In the genomic region with DNA sequence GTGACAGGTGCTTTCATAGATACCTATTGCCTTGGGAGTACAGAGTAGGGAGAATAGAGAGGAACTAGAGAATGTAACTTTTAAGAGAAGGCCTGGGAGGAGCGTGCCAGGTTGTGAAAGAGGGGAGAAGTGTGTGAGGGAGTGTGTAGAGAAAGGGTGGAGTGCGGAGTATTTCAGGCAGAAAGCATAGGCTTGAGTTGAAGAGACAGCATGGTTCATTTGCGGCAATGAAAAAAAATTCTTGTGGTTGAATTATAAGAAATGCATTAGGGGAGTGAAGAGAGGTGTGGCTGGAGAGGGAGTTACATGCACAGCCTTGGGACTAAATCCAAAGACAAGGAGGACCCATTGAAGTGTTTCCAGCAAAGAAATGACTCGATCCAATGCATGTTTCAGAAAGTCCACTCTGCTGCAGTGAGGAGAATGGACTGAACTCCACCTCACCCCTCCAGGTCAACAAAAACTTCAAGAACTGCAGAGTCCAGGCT, we compare ENCODE assay signal across 23 cellular contexts.
DNase-seq lines count a peak whose midpoint lies in the region; FAIRE-seq and TF ChIP-seq lines count a peak whose summit lies in the region.
"Had no signal": no experiment of that assay in that cellular context is flagged by ENCODE, and none has a peak within 500 bp of the region (broad histone marks: within the 10 kb centered on the region; RNA-seq: fewer than 3 reads in every experiment).

No MANE protein-coding gene starts in this region.

- DNase-seq in AG09319 (ENCODE audit: extremely low read depth, low read depth) = peak; percentile 76
- peak; percentile 20 for DNase-seq in EH (ENCODE audit: low read depth)
- DNase-seq in amniotic epithelial cell (ENCODE audit: low read depth) = peak; percentile 75
- no peak for DNase-seq in immature natural killer cell
- DNase-seq in SIG-M5 treated with dmso at 0.1 percent for 504 hours (lab: John Stamatoyannopoulos, UW; ENCODE audit: unreplicated experiment) = no peak
- no peak for DNase-seq in ACHN
- no peak for DNase-seq in osteocyte (ENCODE audit: extremely low spot score, unreplicated experiment)
- DNase-seq in H54 (ENCODE audit: insufficient read length, low spot score) = no peak
- DNase-seq: activated CD4-positive, alpha-beta memory T cell treated with anti-CD3 and anti-CD28 coated beads, Interleukin-2, amount 10 ng/mL, durations not matched to agents 7 days and 5 days; activated naive CD4-positive, alpha-beta T cell treated with Interleukin-2 at 50 U/mL for 16 hours; activated T-cell treated with anti-CD3 and anti-CD28 coated beads, Interleukin-2, amount 50 U/mL, for 1 hour; dermis blood vessel endothelial cell; left colon; MM.1S; NCI-H1930; NCI-H69; pancreas; SJCRH30; stimulated activated naive B cell treated with anti-CD40 and anti-IgM and Interleukin-4, amounts not matched to agents 10 μg/mL and 1 μg/mL and 100 μg/mL, for 72 hours; thyroid gland had no signal

- no peak for FAIRE-seq in H54 (lab: Jason Lieb, UNC)
- FAIRE-seq: endothelial cell of umbilical vein, pancreas had no signal

- peak overlapping the region in 2 of 5 donors; percentile 17 to 26 for H3K4me3 Mint-ChIP-seq in immature natural killer cell
- H3K4me3 Mint-ChIP-seq in osteocyte (ENCODE audit: unreplicated experiment) = no peak overlapping the region
- H3K4me3 Mint-ChIP-seq: activated CD4-positive, alpha-beta memory T cell treated with anti-CD3 and anti-CD28 coated beads, Interleukin-2, amount 10 ng/mL, durations not matched to agents 7 days and 5 days; IgD-negative memory B cell; stimulated activated naive B cell treated with anti-CD40 and anti-IgM and Interleukin-4, amounts not matched to agents 10 μg/mL and 1 μg/mL and 100 μg/mL, for 72 hours; T-helper 1 cell treated with Interleukin-12 subunit alpha and Interleukin-12 subunit beta and Interleukin-4 antibody, amounts not matched to agents 30 μg/mL and 1 μg/mL, for 36 hours had no signal

- TF ChIP-seq CTCF in AG09319 (IDR thresholded peaks at IDR 0.05; ENCODE audit: low read depth, low read length) = no peak
- no peak for TF ChIP-seq CTCF in osteocyte (IDR thresholded peaks at IDR 0.05)

- H3K4me1 Mint-ChIP-seq in immature natural killer cell (peaks cover 18 to 38% of the 10 kb centered on the region in 2 donors), osteocyte (ENCODE audit: unreplicated experiment) (peaks cover 10% of the 10 kb centered on the region)

- peak overlapping the region in 4 of 6 donors; percentile 36 to 65 (median 45) for H3K27ac Mint-ChIP-seq in immature natural killer cell
- no peak overlapping the region for H3K27ac Mint-ChIP-seq in osteocyte (ENCODE audit: unreplicated experiment)
- H3K27ac Mint-ChIP-seq: activated CD4-positive, alpha-beta memory T cell treated with anti-CD3 and anti-CD28 coated beads, Interleukin-2, amount 10 ng/mL, durations not matched to agents 7 days and 5 days; T-helper 1 cell treated with Interleukin-12 subunit alpha and Interleukin-12 subunit beta and Interleukin-4 antibody, amounts not matched to agents 30 μg/mL and 1 μg/mL, for 36 hours had no signal

- TF ChIP-seq POLR2A in H54 (IDR thresholded peaks at IDR 0.05; ENCODE audit: low read depth, low read length) = no peak

- H3K27me3 Mint-ChIP-seq in immature natural killer cell (ENCODE audit: low read depth in 3 of 3) = no peaks in the 10 kb centered on the region
- H3K27me3 Mint-ChIP-seq in osteocyte (ENCODE audit: unreplicated experiment) = no peaks in the 10 kb centered on the region
- H3K27me3 Mint-ChIP-seq: activated CD4-positive, alpha-beta memory T cell treated with anti-CD3 and anti-CD28 coated beads, Interleukin-2, amount 10 ng/mL, durations not matched to agents 7 days and 5 days; IgD-negative memory B cell; stimulated activated naive B cell treated with anti-CD40 and anti-IgM and Interleukin-4, amounts not matched to agents 10 μg/mL and 1 μg/mL and 100 μg/mL, for 72 hours had no signal

- H3K36me3 Mint-ChIP-seq in immature natural killer cell (peaks cover 0 to 11% (median 5%) of the 10 kb centered on the region in 3 donors), osteocyte (ENCODE audit: unreplicated experiment) (peaks cover 36% of the 10 kb centered on the region)

- in situ Hi-C loops in ACHN (cut with HindIII; ENCODE audit: low pct_ligation_motif_present, low pct_unique_long_range_greater_than_20kb, low sequenced_read_pairs) = no loop called here

- H3K9me3 Mint-ChIP-seq in immature natural killer cell (no peaks in the 10 kb centered on the region), osteocyte (ENCODE audit: unreplicated experiment) (no peaks in the 10 kb centered on the region)
- H3K9me3 Mint-ChIP-seq: activated CD4-positive, alpha-beta memory T cell treated with anti-CD3 and anti-CD28 coated beads, Interleukin-2, amount 10 ng/mL, durations not matched to agents 7 days and 5 days; IgD-negative memory B cell; stimulated activated naive B cell treated with anti-CD40 and anti-IgM and Interleukin-4, amounts not matched to agents 10 μg/mL and 1 μg/mL and 100 μg/mL, for 72 hours; T-helper 1 cell treated with Interleukin-12 subunit alpha and Interleukin-12 subunit beta and Interleukin-4 antibody, amounts not matched to agents 30 μg/mL and 1 μg/mL, for 36 hours had no signal

Comparison
In these comparisons a context has a peak if more than half of its experiments do, and no peak if none do; other contexts are left out.
1. DNase-seq: peak in AG09319 (single experiment), EH (single experiment) and amniotic epithelial cell (single experiment); none in immature natural killer cell (0 of 3), SIG-M5 treated with dmso at 0.1 percent for 504 hours (single experiment), ACHN (single experiment), osteocyte (single experiment) and H54 (single experiment).